In genomic region chr20:47348539-47349142, GRCh38 we compare ENCODE assay signal across 1 cellular context.
TF ChIP-seq lines count a peak whose summit lies in the region.

No MANE protein-coding gene starts in this region.

TF ChIP-seq in K562, 482 proteins besides CTCF, POLR2A, EP300 and RAD21 (continued from another document and continues in another):
- TF ChIP-seq CUX1 (CRISPR knock-in tag; IDR thresholded peaks at IDR 0.05) (0 out of 2 replicates have a peak, but pooled peaks have one; percentile 34), NKRF (IDR thresholded peaks at IDR 0.05; ENCODE audit: borderline replicate concordance) (no peak), ZNF146 (CRISPR knock-in tag; IDR thresholded peaks at IDR 0.05; ENCODE audit: unreplicated experiment) (no peak), SAFB2 (IDR thresholded peaks at IDR 0.05; ENCODE audit: borderline replicate concordance, low read depth, low read length, severe bottlenecking) (no peak), NCOR1 (IDR thresholded peaks at IDR 0.05) (no peak), RFX5 (IDR thresholded peaks at IDR 0.05; ENCODE audit: low read depth, low read length) (no peak), CHCHD3 (CRISPR knock-in tag; IDR thresholded peaks at IDR 0.05) (no peak), JUND (IDR thresholded peaks at IDR 0.05; ENCODE audit: borderline replicate concordance, low read depth, low read length) (no peak), JUND (tag; IDR thresholded peaks at IDR 0.05; ENCODE audit: borderline replicate concordance, low read depth, low read length) (0 out of 3 replicates have a peak, but pooled peaks have one; percentile 15), ZNF695 (CRISPR knock-in tag; IDR thresholded peaks at IDR 0.05) (no peak), PCBP1 (IDR thresholded peaks at IDR 0.05; ENCODE audit: low read depth, low read length, poor library complexity, severe bottlenecking) (no peak), ETV5 (CRISPR knock-in tag; IDR thresholded peaks at IDR 0.05; ENCODE audit: low read depth) (no peak), BRCA1 (IDR thresholded peaks at IDR 0.05) (no peak), BRCA1 (CRISPR knock-in tag; IDR thresholded peaks at IDR 0.05) (no peak), ZNF586 (CRISPR knock-in tag; conservative IDR thresholded peaks at IDR 0.05) (no peak), ZNF511 (CRISPR knock-in tag; IDR thresholded peaks at IDR 0.05) (no peak), PTRF (tag; IDR thresholded peaks at IDR 0.05) (no peak), PTBP1 (IDR thresholded peaks at IDR 0.05; ENCODE audit: low read depth, low read length) (no peak), ZSCAN32 (CRISPR knock-in tag; IDR thresholded peaks at IDR 0.05) (no peak), IRF2 (CRISPR knock-in tag; IDR thresholded peaks at IDR 0.05) (no peak), ZBTB7A (IDR thresholded peaks at IDR 0.05; ENCODE audit: borderline replicate concordance, control insufficient read depth, low read depth, low read length) (peak; percentile 76; the same call in 1 of the 2 replicates), CCAR2 (IDR thresholded peaks at IDR 0.05; ENCODE audit: low read depth, low read length) (no peak), TBP (optimal IDR thresholded peaks at IDR 0.05; ENCODE audit: low read depth, low read length) (no peak), CREBBP (IDR thresholded peaks at IDR 0.05; ENCODE audit: low read depth, low read length) (no peak), RFX1 (IDR thresholded peaks at IDR 0.05) (no peak), SRSF1 (IDR thresholded peaks at IDR 0.05; ENCODE audit: low read depth, low read length) (no peak), MAX (CRISPR knock-in tag; IDR thresholded peaks at IDR 0.05) (0 out of 2 replicates have a peak, but pooled peaks have one; percentile 16), RBFOX2 (IDR thresholded peaks at IDR 0.05; ENCODE audit: low read depth, low read length) (no peak), NR4A1 (CRISPR knock-in tag; IDR thresholded peaks at IDR 0.05) (no peak), NR4A1 (tag; IDR thresholded peaks at IDR 0.05) (no peak), ZNF75A (CRISPR knock-in tag; IDR thresholded peaks at IDR 0.05) (no peak), SMAD4 (CRISPR knock-in tag; conservative IDR thresholded peaks at IDR 0.05) (0 out of 2 replicates have a peak, but pooled peaks have one; percentile 9), MTA2 (IDR thresholded peaks at IDR 0.05; ENCODE audit: low read depth) (no peak), ZNF449 (CRISPR knock-in tag; IDR thresholded peaks at IDR 0.05) (no peak), ARID1B (IDR thresholded peaks at IDR 0.05) (no peak), CREB1 (IDR thresholded peaks at IDR 0.05) (no peak), CREB1 (CRISPR knock-in tag; IDR thresholded peaks at IDR 0.05) (no peak), GMEB1 (CRISPR knock-in tag; IDR thresholded peaks at IDR 0.05) (no peak), NFIC (IDR thresholded peaks at IDR 0.05) (no peak), RBBP5 (IDR thresholded peaks at IDR 0.05; ENCODE audit: borderline replicate concordance, insufficient read depth, low read length, poor library complexity, severe bottlenecking) (no peak), CAMTA2 (CRISPR knock-in tag; conservative IDR thresholded peaks at IDR 0.05) (no peak), ZNF830 (CRISPR knock-in tag; IDR thresholded peaks at IDR 0.05) (no peak), SNRNP70 (optimal IDR thresholded peaks at IDR 0.05; ENCODE audit: low read depth, low read length) (no peak), PML (IDR thresholded peaks at IDR 0.05; ENCODE audit: low read length) (0 out of 2 replicates have a peak, but pooled peaks have one; percentile 27), DNMT1 (IDR thresholded peaks at IDR 0.05) (no peak), ATF6 (CRISPR knock-in tag; IDR thresholded peaks at IDR 0.05) (no peak), SNIP1 (IDR thresholded peaks at IDR 0.05; ENCODE audit: low read depth) (no peak), STAG1 (CRISPR knock-in tag; IDR thresholded peaks at IDR 0.05; ENCODE audit: borderline replicate concordance) (no peak), ZNF584 (CRISPR knock-in tag; IDR thresholded peaks at IDR 0.05; ENCODE audit: low read depth) (no peak), ZNF655 (CRISPR knock-in tag; IDR thresholded peaks at IDR 0.05) (no peak), L3MBTL2 (IDR thresholded peaks at IDR 0.05) (no peak), ZNF444 (CRISPR knock-in tag; IDR thresholded peaks at IDR 0.05) (no peak), TCF7 (IDR thresholded peaks at IDR 0.05; ENCODE audit: borderline replicate concordance) (0 out of 2 replicates have a peak, but pooled peaks have one; percentile 57), TOE1 (IDR thresholded peaks at IDR 0.05; ENCODE audit: borderline replicate concordance) (no peak), TOE1 (CRISPR knock-in tag; IDR thresholded peaks at IDR 0.05; ENCODE audit: borderline replicate concordance, low read depth) (no peak), EGR1 (conservative IDR thresholded peaks at IDR 0.05) (no peak), HMGXB4 (CRISPR knock-in tag; IDR thresholded peaks at IDR 0.05) (no peak)
